ENCODE assay signal across 28 cellular contexts in genomic region chr3:69963643-69964042, GRCh38. TPM values are rescaled to one million over a fixed set of nuclear protein-coding genes. Genes with fewer than 3 reads are reported as not detected.
"Had no signal": no experiment of that assay in that cellular context is flagged by ENCODE, and none has a peak within 500 bp of the region (broad histone marks: within the 10 kb centered on the region; RNA-seq: fewer than 3 reads in every experiment).

No MANE protein-coding gene starts in this region.

- H3K27me3 ChIP-seq: stomach, suprapubic skin, testis, thyroid gland, tibial artery, tibial nerve, transverse colon, upper lobe of left lung, upper lobe of right lung, uterus, vagina had no signal

- H3K27ac ChIP-seq: stomach, suprapubic skin, testis, thoracic aorta, thyroid gland, tibial artery, tibial nerve, transverse colon, upper lobe of left lung, upper lobe of right lung, uterus, vagina had no signal

- H3K9me3 ChIP-seq: stomach, suprapubic skin, testis, thoracic aorta, thyroid gland, tibial artery, tibial nerve, transverse colon, upper lobe of left lung, upper lobe of right lung, uterus, vagina had no signal

- H3K4me1 ChIP-seq: stomach, testis, thyroid gland, tibial artery, transverse colon, upper lobe of left lung, upper lobe of right lung, uterus, vagina had no signal

- H3K4me3 ChIP-seq: stomach, suprapubic skin, testis, thoracic aorta, thyroid gland, tibial artery, tibial nerve, transverse colon, upper lobe of left lung, upper lobe of right lung, uterus, vagina had no signal

- H3K36me3 ChIP-seq: transverse colon, uterus had no signal

- ATAC-seq: stimulated activated effector memory CD8-positive, alpha-beta T cell treated with anti-CD3 and anti-CD28 coated beads, Interleukin-12 subunit alpha, Interleukin-12 subunit beta, amount 100 ng/mL, for 72 hours; stimulated activated memory B cell treated with anti-CD40 and anti-IgM and Interleukin-4, amounts not matched to agents 10 μg/mL and 1 μg/mL and 100 μg/mL, for 72 hours; stimulated activated naive B cell treated with anti-CD40 and anti-IgM and Interleukin-4, amounts not matched to agents 10 μg/mL and 1 μg/mL and 100 μg/mL, for 72 hours; stimulated activated naive CD8-positive, alpha-beta T cell treated with anti-CD3 and anti-CD28 coated beads, Interleukin-15, amount 100 ng/mL, for 72 hours; stimulated activated naive CD8-positive, alpha-beta T cell treated with anti-CD3 and anti-CD28 coated beads, Interleukin-15, Interleukin-2, amounts not matched to agents 100 U/mL and 50 U/mL, for 24 hours; upper lobe of right lung had no signal

- DNase-seq: stimulated activated CD4-positive, alpha-beta T cell treated with anti-CD3 and anti-CD28 coated beads, Interleukin-2, amount 100 ng/mL, for 48 hours; stimulated activated CD4-positive, alpha-beta T cell treated with anti-CD3 and anti-CD28 coated beads, Interleukin-4, amount 100 ng/mL, for 1 hour; stimulated activated CD4-positive, alpha-beta T cell treated with anti-CD3 and anti-CD28 coated beads, Interleukin-4, amount 100 ng/mL, for 24 hours; stimulated activated CD4-positive, alpha-beta T cell treated with anti-CD3 and anti-CD28 coated beads, Interleukin-4, amount 100 ng/mL, for 4 hours; stimulated activated CD8-positive, alpha-beta memory T cell treated with anti-CD3 and anti-CD28 coated beads, Interleukin-4, amount 100 ng/mL, for 48 hours; stimulated activated naive B cell treated with anti-CD40 and anti-IgM and Interleukin-4, amounts not matched to agents 10 μg/mL and 1 μg/mL and 100 μg/mL, for 72 hours; stimulated activated naive CD4-positive, alpha-beta T cell; stimulated activated naive CD4-positive, alpha-beta T cell treated with Interleukin-2 at 50 U/mL for 16 hours; stimulated activated naive CD8-positive, alpha-beta T cell treated with anti-CD3 and anti-CD28 coated beads, Interleukin-15, amount 100 ng/mL, for 72 hours; stimulated activated naive CD8-positive, alpha-beta T cell treated with anti-CD3 and anti-CD28 coated beads, Interleukin-15, Interleukin-2, amounts not matched to agents 100 U/mL and 50 U/mL, for 24 hours; stomach; substantia nigra; testis; thyroid gland; tibial artery; transverse colon; trophoblast cell; upper lobe of left lung; upper lobe of right lung; uterus had no signal

RNA-seq across cellular contexts. Expression of gene SAMMSON, which starts 35.9 kb away (rescaled TPM):
- total RNA-seq: temporal lobe, transverse colon, upper lobe of right lung, ureter, vagina had no signal
